In the genomic region with DNA sequence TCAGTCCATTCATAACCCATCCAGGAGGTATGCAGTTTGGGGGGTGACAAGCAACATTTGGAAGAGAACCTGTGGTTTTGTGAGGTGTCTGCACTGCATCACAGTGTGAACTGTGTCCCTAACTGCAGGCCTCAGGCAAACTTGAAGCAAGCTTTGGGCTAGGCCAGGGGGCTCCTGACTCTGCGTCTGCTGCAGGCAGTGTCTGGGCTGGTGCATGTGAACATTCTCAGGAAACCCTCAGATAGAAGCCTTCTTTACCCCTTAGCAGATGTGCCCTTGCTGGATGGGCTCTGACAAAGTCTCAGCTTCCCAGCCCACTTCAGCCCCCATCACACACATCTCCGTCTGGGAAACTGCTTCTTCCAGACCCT, we compare ENCODE assay signal across 16 cellular contexts.
"Had no signal": no experiment of that assay in that cellular context is flagged by ENCODE, and none has a peak within 500 bp of the region (broad histone marks: within the 10 kb centered on the region; RNA-seq: fewer than 3 reads in every experiment).

No MANE protein-coding gene starts in this region.

- H3K4me3 ChIP-seq: neural progenitor cell, ovary, tibial nerve had no signal

- H3K4me1 Mint-ChIP-seq: WTC11 had no signal

- ATAC-seq: activated CD8-positive, alpha-beta T cell treated with anti-CD3 and anti-CD28 coated beads for 36 hours; activated naive CD4-positive, alpha-beta T cell treated with anti-CD3 and anti-CD28 coated beads, Interleukin-2, amount 50 U/mL, for 72 hours; effector memory CD8-positive, alpha-beta T cell; stimulated activated naive CD8-positive, alpha-beta T cell treated with anti-CD3 and anti-CD28 coated beads, Interleukin-15, Interleukin-2, amounts not matched to agents 100 U/mL and 50 U/mL, for 24 hours; WTC11 had no signal

- DNase-seq: activated CD4-positive, alpha-beta T cell treated with anti-CD3 and anti-CD28 coated beads for 4 hours; activated CD8-positive, alpha-beta T cell treated with anti-CD3 and anti-CD28 coated beads for 36 hours; activated gamma-delta T cell treated with Interleukin-2 at 50 U/mL for 16 hours; activated T-cell treated with anti-CD3 and anti-CD28 coated beads, Interleukin-2, amount 50 U/mL, for 48 hours; amniotic stem cell; effector memory CD8-positive, alpha-beta T cell; hypothalamus; stimulated activated CD8-positive, alpha-beta memory T cell treated with anti-CD3 and anti-CD28 coated beads, Interleukin-4, amount 100 ng/mL, for 48 hours; stimulated activated naive CD8-positive, alpha-beta T cell treated with anti-CD3 and anti-CD28 coated beads, Interleukin-15, Interleukin-2, amounts not matched to agents 100 U/mL and 50 U/mL, for 24 hours; substantia nigra had no signal

- H3K27ac Mint-ChIP-seq: activated CD8-positive, alpha-beta T cell treated with anti-CD3 and anti-CD28 coated beads for 36 hours; activated naive CD4-positive, alpha-beta T cell treated with anti-CD3 and anti-CD28 coated beads, Interleukin-2, amount 50 U/mL, for 72 hours; effector memory CD8-positive, alpha-beta T cell; neural progenitor cell; T-helper 2 cell treated with Interferon-gamma antibody and Interleukin-4, amounts not matched to agents 5 μg/mL and 100 μg/mL, for 36 hours; WTC11 had no signal

- H3K36me3 ChIP-seq: neural progenitor cell, ovary, tibial nerve had no signal

- H3K36me3 Mint-ChIP-seq: activated naive CD4-positive, alpha-beta T cell treated with anti-CD3 and anti-CD28 coated beads, Interleukin-2, amount 50 U/mL, for 72 hours; neural progenitor cell; WTC11 had no signal

- H3K4me3 Mint-ChIP-seq: activated CD8-positive, alpha-beta T cell treated with anti-CD3 and anti-CD28 coated beads for 36 hours; effector memory CD8-positive, alpha-beta T cell; neural progenitor cell; T-helper 2 cell treated with Interferon-gamma antibody and Interleukin-4, amounts not matched to agents 5 μg/mL and 100 μg/mL, for 36 hours; WTC11 had no signal

- H3K4me1 ChIP-seq: neural progenitor cell, tibial nerve had no signal

- H3K9me3 Mint-ChIP-seq: activated CD8-positive, alpha-beta T cell treated with anti-CD3 and anti-CD28 coated beads for 36 hours; activated naive CD4-positive, alpha-beta T cell treated with anti-CD3 and anti-CD28 coated beads, Interleukin-2, amount 50 U/mL, for 72 hours; effector memory CD8-positive, alpha-beta T cell; WTC11 had no signal

- H3K27me3 ChIP-seq: neural progenitor cell, ovary, tibial nerve had no signal

- H3K27ac ChIP-seq: neural progenitor cell, ovary, tibial nerve had no signal

- H3K9me3 ChIP-seq: ovary, tibial nerve had no signal
